16 cellular contexts compared by ENCODE assay signal in genomic region chr16:19127674-19128131, GRCh38. TPM values are rescaled to one million over a fixed set of nuclear protein-coding genes. Genes with fewer than 3 reads are reported as not detected.
DNase-seq lines count a peak whose midpoint lies in the region; ATAC-seq and TF ChIP-seq lines count a peak whose summit lies in the region.
"Had no signal": no experiment of that assay in that cellular context is flagged by ENCODE, and none has a peak within 500 bp of the region (broad histone marks: within the 10 kb centered on the region; RNA-seq: fewer than 3 reads in every experiment).

No MANE protein-coding gene starts in this region.

- peaks cover 2% of the 10 kb centered on the region for H3K27me3 Mint-ChIP-seq in activated T-cell treated with anti-CD3 and anti-CD28 coated beads, Interleukin-2, amount 50 U/mL, for 24 hours
- no peaks in the 10 kb centered on the region for H3K27me3 Mint-ChIP-seq in stimulated activated memory B cell treated with anti-CD40 and anti-IgM and Interleukin-4, amounts not matched to agents 10 μg/mL and 1 μg/mL and 100 μg/mL, for 72 hours
- peaks cover 0 to 6% of the 10 kb centered on the region in 2 donors for H3K27me3 Mint-ChIP-seq in CD8-positive, alpha-beta memory T cell
- no peaks in the 10 kb centered on the region for H3K27me3 Mint-ChIP-seq in CD4-positive, alpha-beta T cell

- no peaks in the 10 kb centered on the region for H3K27me3 ChIP-seq in heart right ventricle
- H3K27me3 ChIP-seq in CD8-positive, alpha-beta memory T cell (ENCODE audit: insufficient read depth, low read length, poor library complexity, severe bottlenecking): no peaks in the 10 kb centered on the region
- no peaks in the 10 kb centered on the region for H3K27me3 ChIP-seq in CD4-positive, alpha-beta T cell (ENCODE audit: control insufficient read depth, insufficient read depth, low read length)
- H3K27me3 ChIP-seq: tibial artery had no signal

- H3K27ac Mint-ChIP-seq in activated T-cell treated with anti-CD3 and anti-CD28 coated beads, Interleukin-2, amount 50 U/mL, for 24 hours: peak overlapping the region; percentile 67
- H3K27ac Mint-ChIP-seq in stimulated activated memory B cell treated with anti-CD40 and anti-IgM and Interleukin-4, amounts not matched to agents 10 μg/mL and 1 μg/mL and 100 μg/mL, for 72 hours: peak overlapping the region; percentile 66
- H3K27ac Mint-ChIP-seq in CD8-positive, alpha-beta memory T cell: peak overlapping the region in 1 of 8 donors; percentile 35
- H3K27ac Mint-ChIP-seq in CD4-positive, alpha-beta T cell: no peak overlapping the region
- H3K27ac Mint-ChIP-seq: GM23338, WTC11 had no signal

- TF ChIP-seq CTCF in heart right ventricle (IDR thresholded peaks at IDR 0.05): no peak
- no peak for TF ChIP-seq CTCF in CD4-positive, alpha-beta T cell (IDR thresholded peaks at IDR 0.05)

- H3K9me3 ChIP-seq in heart right ventricle: peaks cover 0 to 8% (median 0%) of the 10 kb centered on the region in 11 donors
- H3K9me3 ChIP-seq in CD8-positive, alpha-beta memory T cell (ENCODE audit: low read length): no peaks in the 10 kb centered on the region
- H3K9me3 ChIP-seq in CD4-positive, alpha-beta T cell (ENCODE audit: control insufficient read depth, low read length): peaks cover 4% of the 10 kb centered on the region
- H3K9me3 ChIP-seq: psoas muscle, tibial artery had no signal

- H3K4me1 ChIP-seq in heart right ventricle: peaks cover 9 to 59% (median 36%) of the 10 kb centered on the region in 9 donors
- H3K4me1 ChIP-seq in CD8-positive, alpha-beta memory T cell (ENCODE audit: insufficient read depth, low read length): no peaks in the 10 kb centered on the region

- in situ Hi-C loops in KBM-7 (cut with MboI; ENCODE audit: low pct_unique_long_range_greater_than_20kb, low sequenced_read_pairs): no loop called here

- peaks cover 2% of the 10 kb centered on the region for H3K9me3 Mint-ChIP-seq in activated T-cell treated with anti-CD3 and anti-CD28 coated beads, Interleukin-2, amount 50 U/mL, for 24 hours
- no peaks in the 10 kb centered on the region for H3K9me3 Mint-ChIP-seq in stimulated activated memory B cell treated with anti-CD40 and anti-IgM and Interleukin-4, amounts not matched to agents 10 μg/mL and 1 μg/mL and 100 μg/mL, for 72 hours
- no peaks in the 10 kb centered on the region for H3K9me3 Mint-ChIP-seq in CD8-positive, alpha-beta memory T cell
- H3K9me3 Mint-ChIP-seq in CD4-positive, alpha-beta T cell: no peaks in the 10 kb centered on the region

- DNase-seq in activated T-cell treated with anti-CD3 and anti-CD28 coated beads, Interleukin-2, amount 50 U/mL, for 24 hours: no peak
- DNase-seq in activated T-cell treated with anti-CD3 and anti-CD28 coated beads for 4 hours (no peak), KBM-7 (peak; percentile 43), heart right ventricle (no peak)
- no peak for DNase-seq in CD8-positive, alpha-beta memory T cell
- no peak for DNase-seq in CD4-positive, alpha-beta T cell
- DNase-seq: effector memory CD4-positive, alpha-beta T cell; GDM1; NCI-H2107; psoas muscle; tibial artery had no signal

- intact Hi-C loops in heart right ventricle (cut with DNase I): no loop called here
- intact Hi-C loops in CD4-positive, alpha-beta T cell (cut with DNase I, micrococcal nuclease): no loop called here

- H3K4me3 Mint-ChIP-seq in activated T-cell treated with anti-CD3 and anti-CD28 coated beads, Interleukin-2, amount 50 U/mL, for 24 hours: peak overlapping the region; percentile 37
- peak overlapping the region; percentile 12 for H3K4me3 Mint-ChIP-seq in stimulated activated memory B cell treated with anti-CD40 and anti-IgM and Interleukin-4, amounts not matched to agents 10 μg/mL and 1 μg/mL and 100 μg/mL, for 72 hours
- H3K4me3 Mint-ChIP-seq in CD8-positive, alpha-beta memory T cell: no peak overlapping the region
- H3K4me3 Mint-ChIP-seq in CD4-positive, alpha-beta T cell: no peak overlapping the region
- H3K4me3 Mint-ChIP-seq: GM23338, WTC11 had no signal

- H3K36me3 Mint-ChIP-seq in activated T-cell treated with anti-CD3 and anti-CD28 coated beads, Interleukin-2, amount 50 U/mL, for 24 hours (ENCODE audit: low read depth): peaks cover 3% of the 10 kb centered on the region
- peaks cover 6% of the 10 kb centered on the region for H3K36me3 Mint-ChIP-seq in stimulated activated memory B cell treated with anti-CD40 and anti-IgM and Interleukin-4, amounts not matched to agents 10 μg/mL and 1 μg/mL and 100 μg/mL, for 72 hours
- no peaks in the 10 kb centered on the region for H3K36me3 Mint-ChIP-seq in CD8-positive, alpha-beta memory T cell
- H3K36me3 Mint-ChIP-seq in CD4-positive, alpha-beta T cell (ENCODE audit: low read depth): no peaks in the 10 kb centered on the region

- peaks cover 0 to 18% (median 0%) of the 10 kb centered on the region in 9 donors for H3K36me3 ChIP-seq in heart right ventricle
- H3K36me3 ChIP-seq in CD8-positive, alpha-beta memory T cell (ENCODE audit: insufficient read depth, low read length): no peaks in the 10 kb centered on the region

- no peak overlapping the region for H3K4me3 ChIP-seq in heart right ventricle
- no peak overlapping the region for H3K4me3 ChIP-seq in CD8-positive, alpha-beta memory T cell (ENCODE audit: low read length)
- H3K4me3 ChIP-seq: GM23338, lung, psoas muscle, tibial artery had no signal

- ATAC-seq in GM21723 (IDR thresholded peaks at IDR 0.05; ENCODE audit: unreplicated experiment) (peak; percentile 54), heart right ventricle (no peak)
- ATAC-seq in stimulated activated memory B cell treated with anti-CD40 and anti-IgM and Interleukin-4, amounts not matched to agents 10 μg/mL and 1 μg/mL and 100 μg/mL, for 72 hours: peak; percentile 79
- ATAC-seq in CD4-positive, alpha-beta T cell (ENCODE audit: poor library complexity): no peak
- ATAC-seq: GM23338, psoas muscle, WTC11 had no signal

- CTCF ChIA-PET in CD8-positive, alpha-beta memory T cell (lab: Charles Lee): no interaction called here
- CTCF ChIA-PET in CD4-positive, alpha-beta T cell (lab: Charles Lee): no interaction called here

- POLR2A ChIA-PET in CD8-positive, alpha-beta memory T cell (lab: Charles Lee): no interaction called here
- POLR2A ChIA-PET in CD4-positive, alpha-beta T cell (lab: Charles Lee): no interaction called here

- H3K4me1 Mint-ChIP-seq in activated T-cell treated with anti-CD3 and anti-CD28 coated beads, Interleukin-2, amount 50 U/mL, for 24 hours (ENCODE audit: low read depth): peaks cover 41% of the 10 kb centered on the region
- H3K4me1 Mint-ChIP-seq in stimulated activated memory B cell treated with anti-CD40 and anti-IgM and Interleukin-4, amounts not matched to agents 10 μg/mL and 1 μg/mL and 100 μg/mL, for 72 hours: peaks cover 56% of the 10 kb centered on the region
- H3K4me1 Mint-ChIP-seq in CD8-positive, alpha-beta memory T cell: peaks cover 14 to 22% (median 15%) of the 10 kb centered on the region in 3 donors
- H3K4me1 Mint-ChIP-seq in CD4-positive, alpha-beta T cell (ENCODE audit: low read depth): peaks cover 4% of the 10 kb centered on the region

- peak overlapping the region in 3 of 10 donors; percentile 14 to 44 (median 34) for H3K27ac ChIP-seq in heart right ventricle
- H3K27ac ChIP-seq in CD8-positive, alpha-beta memory T cell (ENCODE audit: low read depth, low read length): no peak overlapping the region
- no peak overlapping the region for H3K27ac ChIP-seq in CD4-positive, alpha-beta T cell (ENCODE audit: low read depth, low read length)
- H3K27ac ChIP-seq: psoas muscle, tibial artery had no signal

- WGBS in heart right ventricle, 2 donors: 70 to 78% methylated on average over 3 of the region's 3 CpGs

RNA-seq across cellular contexts. Expression of gene ITPRIPL2, which starts 13.9 kb away (rescaled TPM):
- total RNA-seq in heart right ventricle: 10 to 100 TPM; 11.5 to 30.6 (median 13.8) TPM
- 1 to 10 TPM; 5.0 to 5.2 TPM for polyA plus RNA-seq in heart right ventricle
- 10 to 100 TPM; 15.8 to 17.3 TPM for total RNA-seq in CD8-positive, alpha-beta memory T cell
- 0.89 TPM for polyA plus RNA-seq in CD8-positive, alpha-beta memory T cell
- under 1 TPM; 0.31 to 0.36 TPM for total RNA-seq in CD4-positive, alpha-beta T cell

RNA-seq across cellular contexts. Expression of gene SYT17, which starts 40.3 kb away (rescaled TPM):
- total RNA-seq in heart right ventricle: 1 to 10 TPM in 3 of 10 donors, under 1 TPM in 7; 0.20 to 1.3 (median 0.69) TPM
- polyA plus RNA-seq in heart right ventricle: under 1 TPM; 0.41 to 0.51 TPM
- total RNA-seq in CD8-positive, alpha-beta memory T cell: not detected
- not detected for polyA plus RNA-seq in CD8-positive, alpha-beta memory T cell
- not detected for total RNA-seq in CD4-positive, alpha-beta T cell

Comparison
In these comparisons a context has a peak if more than half of its experiments do, and no peak if none do; other contexts are left out.
1. H3K4me3 Mint-ChIP-seq: peak in activated T-cell treated with anti-CD3 and anti-CD28 coated beads, Interleukin-2, amount 50 U/mL, for 24 hours (single experiment) and stimulated activated memory B cell treated with anti-CD40 and anti-IgM and Interleukin-4, amounts not matched to agents 10 μg/mL and 1 μg/mL and 100 μg/mL, for 72 hours (single experiment); none in CD8-positive, alpha-beta memory T cell (0 of 7) and CD4-positive, alpha-beta T cell (single experiment).
2. ATAC-seq: peak in GM21723 (single experiment) and stimulated activated memory B cell treated with anti-CD40 and anti-IgM and Interleukin-4, amounts not matched to agents 10 μg/mL and 1 μg/mL and 100 μg/mL, for 72 hours (single experiment); none in heart right ventricle (0 of 8) and CD4-positive, alpha-beta T cell (single experiment).
3. RNA of gene ITPRIPL2, which starts 13.9 kb away (total RNA-seq): 15.8 to 17.3 TPM in CD8-positive, alpha-beta memory T cell and 11.5 to 30.6 TPM in heart right ventricle; 0.31 to 0.36 TPM in CD4-positive, alpha-beta T cell; every median in the first group is over 4 times any median in the second.